ENCODE assay signal across 30 cellular contexts in genomic region chr2:152553518-152553917, GRCh38.
"Had no signal": no experiment of that assay in that cellular context is flagged by ENCODE, and none has a peak within 500 bp of the region (broad histone marks: within the 10 kb centered on the region; RNA-seq: fewer than 3 reads in every experiment).

No MANE protein-coding gene starts in this region.

- H3K36me3 Mint-ChIP-seq: activated naive CD4-positive, alpha-beta T cell treated with anti-CD3 and anti-CD28 coated beads, Interleukin-2, amount 50 U/mL, for 24 hours; activated naive CD8-positive, alpha-beta T cell treated with anti-CD3 and anti-CD28 coated beads, Interleukin-2, amount 10 ng/mL, durations not matched to agents 7 days and 5 days; IgD-negative memory B cell had no signal

- H3K27ac ChIP-seq: body of pancreas, breast epithelium, PC-9 had no signal

- DNase-seq: activated CD4-positive, alpha-beta T cell treated with anti-CD3 and anti-CD28 coated beads for 36 hours; activated CD4-positive, alpha-beta T cell treated with anti-CD3 and anti-CD28 coated beads, Interleukin-2, amount 10 ng/mL, durations not matched to agents 7 days and 5 days; activated CD4-positive, alpha-beta T cell treated with anti-CD3 and anti-CD28 coated beads, Interleukin-2, amount 50 U/mL, for 48 hours; activated CD8-positive, alpha-beta T cell treated with anti-CD3 and anti-CD28 coated beads, Interleukin-2, amount 10 ng/mL, durations not matched to agents 7 days and 5 days; activated gamma-delta T cell; activated naive CD4-positive, alpha-beta T cell treated with Interleukin-2 at 50 U/mL for 16 hours; activated naive CD8-positive, alpha-beta T cell treated with anti-CD3 and anti-CD28 coated beads, Interleukin-2, amount 10 ng/mL, durations not matched to agents 7 days and 5 days; activated T-cell treated with anti-CD3 and anti-CD28 coated beads, Interleukin-2, amount 50 U/mL, for 24 hours; amygdala; body of pancreas; Karpas-422; NCI-H1105; NCI-H1417 treated with DMSO at 0.1 percent for 48 hours; NCI-H1930; NCI-H2081 treated with DMSO at 0.1 percent for 48 hours; NCI-H510A; NCI-H526; NCI-H748 treated with DMSO at 0.1 percent for 48 hours; NK-92 treated with Interleukin-12 subunit alpha and Interleukin-12 subunit beta, amount 100 ng/mL, for 24 hours; PC-9; Right ventricle myocardium superior; SW 1271; T-helper 1 cell; T-helper 2 cell; T-helper 9 cell had no signal

- H3K9me3 ChIP-seq: body of pancreas, breast epithelium had no signal

- H3K4me1 Mint-ChIP-seq: activated CD4-positive, alpha-beta T cell treated with anti-CD3 and anti-CD28 coated beads for 36 hours; activated CD4-positive, alpha-beta T cell treated with anti-CD3 and anti-CD28 coated beads, Interleukin-2, amount 10 ng/mL, durations not matched to agents 7 days and 5 days; activated naive CD4-positive, alpha-beta T cell treated with anti-CD3 and anti-CD28 coated beads, Interleukin-2, amount 50 U/mL, for 24 hours; activated naive CD8-positive, alpha-beta T cell treated with anti-CD3 and anti-CD28 coated beads, Interleukin-2, amount 10 ng/mL, durations not matched to agents 7 days and 5 days; IgD-negative memory B cell had no signal

- H3K36me3 ChIP-seq: breast epithelium had no signal

- H3K27me3 Mint-ChIP-seq: activated CD4-positive, alpha-beta T cell treated with anti-CD3 and anti-CD28 coated beads, Interleukin-2, amount 10 ng/mL, durations not matched to agents 7 days and 5 days; IgD-negative memory B cell had no signal

- H3K4me3 ChIP-seq: body of pancreas, breast epithelium, PC-9 had no signal

- H3K4me1 ChIP-seq: breast epithelium had no signal

- H3K9me3 Mint-ChIP-seq: activated CD4-positive, alpha-beta T cell treated with anti-CD3 and anti-CD28 coated beads, Interleukin-2, amount 10 ng/mL, durations not matched to agents 7 days and 5 days; activated naive CD4-positive, alpha-beta T cell treated with anti-CD3 and anti-CD28 coated beads, Interleukin-2, amount 50 U/mL, for 24 hours; activated naive CD8-positive, alpha-beta T cell treated with anti-CD3 and anti-CD28 coated beads, Interleukin-2, amount 10 ng/mL, durations not matched to agents 7 days and 5 days; activated T-cell treated with anti-CD3 and anti-CD28 coated beads, Interleukin-2, amount 50 U/mL, for 24 hours; activated T-helper 2 cell treated with anti-CD3 and anti-CD28 coated beads, Interferon-gamma antibody, Interleukin-2, Interleukin-4, amounts not matched to agents 10 μg/mL and 5 μg/mL and 100 μg/mL, durations not matched to agents 14 hours and 24 hours and 36 hours; IgD-negative memory B cell had no signal

- H3K4me3 Mint-ChIP-seq: activated CD4-positive, alpha-beta T cell treated with anti-CD3 and anti-CD28 coated beads for 36 hours; activated CD4-positive, alpha-beta T cell treated with anti-CD3 and anti-CD28 coated beads, Interleukin-2, amount 10 ng/mL, durations not matched to agents 7 days and 5 days; activated CD8-positive, alpha-beta T cell treated with anti-CD3 and anti-CD28 coated beads, Interleukin-2, amount 10 ng/mL, durations not matched to agents 7 days and 5 days; activated naive CD4-positive, alpha-beta T cell treated with anti-CD3 and anti-CD28 coated beads, Interleukin-2, amount 50 U/mL, for 24 hours; activated naive CD8-positive, alpha-beta T cell treated with anti-CD3 and anti-CD28 coated beads, Interleukin-2, amount 10 ng/mL, durations not matched to agents 7 days and 5 days; activated T-cell treated with anti-CD3 and anti-CD28 coated beads, Interleukin-2, amount 50 U/mL, for 24 hours; IgD-negative memory B cell had no signal

- ATAC-seq: activated CD4-positive, alpha-beta T cell treated with anti-CD3 and anti-CD28 coated beads for 36 hours; activated CD4-positive, CD25-positive, alpha-beta regulatory T cell treated with anti-CD3 and anti-CD28 coated beads, Interleukin-2, amount 50 U/mL, for 24 hours; activated CD8-positive, alpha-beta T cell treated with anti-CD3 and anti-CD28 coated beads, Interleukin-2, amount 10 ng/mL, durations not matched to agents 7 days and 5 days; body of pancreas had no signal

- H3K27me3 ChIP-seq: body of pancreas, breast epithelium had no signal

- H3K27ac Mint-ChIP-seq: activated CD4-positive, alpha-beta T cell treated with anti-CD3 and anti-CD28 coated beads for 36 hours; activated CD4-positive, alpha-beta T cell treated with anti-CD3 and anti-CD28 coated beads, Interleukin-2, amount 10 ng/mL, durations not matched to agents 7 days and 5 days; activated CD8-positive, alpha-beta T cell treated with anti-CD3 and anti-CD28 coated beads, Interleukin-2, amount 10 ng/mL, durations not matched to agents 7 days and 5 days; activated naive CD4-positive, alpha-beta T cell treated with anti-CD3 and anti-CD28 coated beads, Interleukin-2, amount 50 U/mL, for 24 hours; activated naive CD8-positive, alpha-beta T cell treated with anti-CD3 and anti-CD28 coated beads, Interleukin-2, amount 10 ng/mL, durations not matched to agents 7 days and 5 days; activated T-cell treated with anti-CD3 and anti-CD28 coated beads, Interleukin-2, amount 50 U/mL, for 24 hours; activated T-helper 2 cell treated with anti-CD3 and anti-CD28 coated beads, Interferon-gamma antibody, Interleukin-2, Interleukin-4, amounts not matched to agents 10 μg/mL and 5 μg/mL and 100 μg/mL, durations not matched to agents 14 hours and 24 hours and 36 hours; IgD-negative memory B cell had no signal
